ENCODE assay signal across 8 cellular contexts in genomic region chr16:81095653-81095952, GRCh38. TPM values are rescaled to one million over a fixed set of nuclear protein-coding genes. Genes with fewer than 3 reads are reported as not detected.
DNase-seq lines count a peak whose midpoint lies in the region; TF ChIP-seq lines count a peak whose summit lies in the region.

No MANE protein-coding gene starts in this region.

- intact Hi-C loops in posterior vena cava (cut with DNase I) = loop anchor here in 1 of 2 donors (10.0 kb wide), 1 partner anchor 61 kb away; the partner anchor contains the start of gene ATMIN

- CTCF ChIA-PET in HEK293 (lab: Yijun Ruan, JAX) = no interaction called here

- H3K9me3 ChIP-seq in HEK293 (ENCODE audit: control insufficient read depth, insufficient read depth, low read depth, low read length) = no peaks in the 10 kb centered on the region
- H3K9me3 ChIP-seq in iPS-18c (ENCODE audit: control insufficient read depth, insufficient read depth, low read length) = no peaks in the 10 kb centered on the region
- H3K9me3 ChIP-seq in subcutaneous abdominal adipose tissue (ENCODE audit: control insufficient read depth in 5 of 5, low read length in 5 of 5) = no peaks in the 10 kb centered on the region

- POLR2A ChIA-PET in HEK293 (lab: Yijun Ruan, JAX) = interaction anchor here (0.7 to 1.8 kb wide), 2 partner anchors 12 to 19 kb away, joined by 3 to 4 read pairs; partner anchors contain the start of gene C16orf46

- peak overlapping the region; percentile 96 for H3K27ac ChIP-seq in C4-2B
- H3K27ac ChIP-seq in HEK293 (ENCODE audit: extremely low read depth, low read depth, low read length) = peak overlapping the region; percentile 66; the same call in 1 of the 2 replicates
- H3K27ac ChIP-seq in subcutaneous abdominal adipose tissue (ENCODE audit: low read depth, low read length) = peak overlapping the region; percentile 81

- H3K27me3 ChIP-seq in subcutaneous abdominal adipose tissue (ENCODE audit: control insufficient read depth in 5 of 5, insufficient read depth in 4 of 5, low read length in 5 of 5) = no peaks in the 10 kb centered on the region

- TF ChIP-seq CTCF in C4-2B (conservative IDR thresholded peaks at IDR 0.05) = no peak
- no peak for TF ChIP-seq CTCF in HEK293 (tag by site-specific recombination; IDR thresholded peaks at IDR 0.05)
- no peak for TF ChIP-seq CTCF in WI38 (IDR thresholded peaks at IDR 0.05; ENCODE audit: low read depth, low read length)

- H3K9ac ChIP-seq in subcutaneous abdominal adipose tissue (ENCODE audit: low read length in 5 of 5) = peak overlapping the region in 4 of 5 donors; percentile 68 to 84 (median 76)

- DNase-seq in NCI-H524 treated with DMSO at 0.1 percent for 48 hours (lab: John Stamatoyannopoulos, UW) = no peak
- no peak for DNase-seq in T1000 (lab: John Stamatoyannopoulos, UW)
- no peak for DNase-seq in posterior vena cava (ENCODE audit: low spot score)

- no peaks in the 10 kb centered on the region for H3K4me1 ChIP-seq in HEK293 (ENCODE audit: control insufficient read depth, insufficient read depth, low read length)
- peaks cover 0 to 17% (median 9%) of the 10 kb centered on the region in 5 donors for H3K4me1 ChIP-seq in subcutaneous abdominal adipose tissue (ENCODE audit: control insufficient read depth in 5 of 5, insufficient read depth in 5 of 5, low read length in 5 of 5)

- H3K4me3 ChIP-seq in HEK293 (ENCODE audit: low read depth, low read length) (peak overlapping the region; percentile 74), WI38 (ENCODE audit: low read depth, low read length) (peak overlapping the region; percentile 77), iPS-18c (ENCODE audit: insufficient read depth, low read depth, low read length) (peak overlapping the region; percentile 80), subcutaneous abdominal adipose tissue (ENCODE audit: low read depth in 1 of 5, low read length in 5 of 5) (peak overlapping the region; percentile 62 to 83 (median 73))

- H3K36me3 ChIP-seq in HEK293 (ENCODE audit: control insufficient read depth in 2 of 2, insufficient read depth in 1 of 2, low read length in 2 of 2) (peaks cover 0 to 5% of the 10 kb centered on the region in 2 experiments; a peak in 2 of 3 replicates), subcutaneous abdominal adipose tissue (ENCODE audit: control insufficient read depth in 5 of 5, insufficient read depth in 5 of 5, low read length in 5 of 5) (no peaks in the 10 kb centered on the region)

TF ChIP-seq in HEK293, 187 proteins besides CTCF, POLR2A, EP300 and RAD21 (continues in another document):
- no peak for TF ChIP-seq ZNF324 (tag by site-specific recombination; IDR thresholded peaks at IDR 0.05)
- TF ChIP-seq ZNF121 (tag by site-specific recombination; IDR thresholded peaks at IDR 0.05) = no peak
- TF ChIP-seq PRDM6 (tag by site-specific recombination; IDR thresholded peaks at IDR 0.05) = no peak
- 0 out of 2 replicates have a peak, but pooled peaks have one; percentile 15 for TF ChIP-seq PRDM10 (tag by site-specific recombination; IDR thresholded peaks at IDR 0.05)
- TF ChIP-seq ZBTB11 (tag by site-specific recombination; conservative IDR thresholded peaks at IDR 0.05; ENCODE audit: low read depth) = no peak
- no peak for TF ChIP-seq ZNF280C (tag by site-specific recombination; IDR thresholded peaks at IDR 0.05)
- no peak for TF ChIP-seq ZNF302 (tag by site-specific recombination; IDR thresholded peaks at IDR 0.05; ENCODE audit: low read depth)
- TF ChIP-seq ZNF157 (tag by site-specific recombination; IDR thresholded peaks at IDR 0.05) = no peak
- no peak for TF ChIP-seq ZNF837 (tag by site-specific recombination; IDR thresholded peaks at IDR 0.05)
- no peak for TF ChIP-seq ZNF248 (tag by site-specific recombination; IDR thresholded peaks at IDR 0.05)
- no peak for TF ChIP-seq ZNF555 (tag by site-specific recombination; conservative IDR thresholded peaks at IDR 0.05)
- TF ChIP-seq ZNF621 (tag by site-specific recombination; IDR thresholded peaks at IDR 0.05) = no peak
- TF ChIP-seq MYNN (tag by site-specific recombination; IDR thresholded peaks at IDR 0.05; ENCODE audit: borderline replicate concordance) = no peak

RNA-seq across cellular contexts. Expression of gene GCSH, which starts 0.6 kb away (rescaled TPM):
- total RNA-seq in posterior vena cava = 10 to 100 TPM; 22.0 to 22.5 TPM

RNA-seq across cellular contexts. Expression of gene C16orf46, which starts 18.6 kb away (rescaled TPM):
- under 1 TPM in 1 of 2 donors, not detected in 1; 0.57 TPM for total RNA-seq in posterior vena cava

RNA-seq across cellular contexts. Expression of gene ATMIN, which starts 60.0 kb away (rescaled TPM):
- total RNA-seq in posterior vena cava = 10 to 100 TPM; 24.8 to 27.3 TPM
